10 cellular contexts compared by ENCODE assay signal in genomic region chr1:155016231-155016831, GRCh38. TPM values are rescaled to one million over a fixed set of nuclear protein-coding genes. Genes with fewer than 3 reads are reported as not detected.
A peak's percentile ranks its signal among the peaks of the same experiment; 100 is the strongest.
DNase-seq lines count a peak whose midpoint lies in the region; ATAC-seq and TF ChIP-seq lines count a peak whose summit lies in the region.
"Had no signal": no experiment of that assay in that cellular context is flagged by ENCODE, and none has a peak within 500 bp of the region (broad histone marks: within the 10 kb centered on the region; RNA-seq: fewer than 3 reads in every experiment).

No MANE protein-coding gene starts in this region.

- H3K4me3 ChIP-seq in SU-DHL-6 (ENCODE audit: insufficient read depth, low read length, poor library complexity, severe bottlenecking) = no peak overlapping the region
- peak overlapping the region in 1 of 4 donors; percentile 68 for H3K4me3 ChIP-seq in esophagus squamous epithelium
- H3K4me3 ChIP-seq in psoas muscle = peak overlapping the region; percentile 67

- H3K36me3 ChIP-seq in SU-DHL-6 (ENCODE audit: low read length) = no peaks in the 10 kb centered on the region
- peaks cover 16 to 59% (median 29%) of the 10 kb centered on the region in 3 donors for H3K36me3 ChIP-seq in esophagus squamous epithelium
- H3K36me3 ChIP-seq in psoas muscle (ENCODE audit: insufficient read depth in 1 of 2, low read depth in 1 of 2) = peaks cover 0 to 31% of the 10 kb centered on the region in 2 donors

- no peaks in the 10 kb centered on the region for H3K9me3 ChIP-seq in SU-DHL-6 (ENCODE audit: insufficient read depth, low read length)
- no peaks in the 10 kb centered on the region for H3K9me3 ChIP-seq in esophagus squamous epithelium
- no peaks in the 10 kb centered on the region for H3K9me3 ChIP-seq in psoas muscle

- H3F3A ChIP-seq in SU-DHL-6 (ENCODE audit: insufficient read depth) = peaks cover 6% of the 10 kb centered on the region; the same call in 1 of the 2 replicates

- no TSS peak for BruUV-seq in Calu3 (replicated peaks; lab: Mats Ljungman, UMichigan)

- CTCF ChIA-PET in Calu3 (lab: Charles Lee) = interaction anchor here (0.6 to 1.9 kb wide), 8 partner anchors 10 to 109 kb away, joined by 3 to 11 read pairs (median 9); partner anchors contain the start of genes PBXIP1 and ZBTB7B

- TF ChIP-seq POLR2A in esophagus squamous epithelium (IDR thresholded peaks at IDR 0.05) = no peak

- H3K4me2 ChIP-seq in SU-DHL-6 (ENCODE audit: low read depth, low read length, poor library complexity, severe bottlenecking) = peak overlapping the region; percentile 11

- no peaks in the 10 kb centered on the region for H3K9me2 ChIP-seq in SU-DHL-6 (replicated peaks; ENCODE audit: insufficient read depth, low read length)

- no peak overlapping the region for H3K9ac ChIP-seq in SU-DHL-6 (ENCODE audit: low read length)

- no peak for TF ChIP-seq CTCF in Calu3 (IDR thresholded peaks at IDR 0.05; ENCODE audit: unreplicated experiment)
- TF ChIP-seq CTCF in SU-DHL-6 (IDR thresholded peaks at IDR 0.05; ENCODE audit: insufficient read depth, low read length, poor library complexity, severe bottlenecking) = no peak
- no peak for TF ChIP-seq CTCF in esophagus squamous epithelium (IDR thresholded peaks at IDR 0.05)
- TF ChIP-seq CTCF in psoas muscle (IDR thresholded peaks at IDR 0.05) = no peak

- no peaks in the 10 kb centered on the region for H3K9me3 Mint-ChIP-seq in Calu3 (ENCODE audit: low read depth, unreplicated experiment)

- no peaks in the 10 kb centered on the region for H3K79me2 ChIP-seq in SU-DHL-6 (ENCODE audit: insufficient read depth, low read length)

- no peaks in the 10 kb centered on the region for H3K27me3 Mint-ChIP-seq in Calu3 (ENCODE audit: unreplicated experiment)

- no peaks in the 10 kb centered on the region for H4K20me1 ChIP-seq in SU-DHL-6 (ENCODE audit: low read depth, low read length)

- peaks cover 56% of the 10 kb centered on the region for H3K36me3 Mint-ChIP-seq in Calu3 (ENCODE audit: insufficient read depth, unreplicated experiment)

- no peak overlapping the region for H3K4me3 Mint-ChIP-seq in Calu3 (ENCODE audit: low read depth, unreplicated experiment)

- H3K27me3 ChIP-seq in SU-DHL-6 (ENCODE audit: low read length) (no peaks in the 10 kb centered on the region), esophagus squamous epithelium (no peaks in the 10 kb centered on the region), psoas muscle (ENCODE audit: insufficient read depth in 3 of 3, low read length in 2 of 3) (no peaks in the 10 kb centered on the region)

- ATAC-seq in psoas muscle (no peak), GM21447 (IDR thresholded peaks at IDR 0.05; ENCODE audit: unreplicated experiment) (no peak), GM18519 (IDR thresholded peaks at IDR 0.05; ENCODE audit: low FRiP score, unreplicated experiment) (no peak)

- intact Hi-C loops in Calu3 (cut with micrococcal nuclease; ENCODE audit: unreplicated experiment) (loop anchor here (2.0 kb wide), 1 partner anchor 14 kb away; the partner anchor contains the start of gene ZBTB7B), esophagus squamous epithelium (cut with DNase I) (no loop called here), psoas muscle (cut with DNase I) (loop anchor here (2.0 kb wide), 2 partner anchors 14 to 54 kb away; partner anchors contain the start of gene ZBTB7B (in 1 of the 2))

- no peak for DNase-seq in Calu3
- DNase-seq in esophagus squamous epithelium (lab: John Stamatoyannopoulos, UW) = no peak
- DNase-seq in psoas muscle = no peak
- no peak for DNase-seq in DMS 273 treated with DMSO at 0.1 percent for 48 hours (lab: John Stamatoyannopoulos, UW)
- DNase-seq in A172 (ENCODE audit: low spot score) = no peak
- DNase-seq: T-helper 9 cell had no signal

- no peak overlapping the region for H2AFZ ChIP-seq in SU-DHL-6 (ENCODE audit: low read depth, low read length, severe bottlenecking)

- H3K27ac Mint-ChIP-seq in Calu3 (ENCODE audit: unreplicated experiment) = peak overlapping the region; percentile 51

- H3K4me1 Mint-ChIP-seq in Calu3 (ENCODE audit: low read depth, unreplicated experiment) = peaks cover 30% of the 10 kb centered on the region

- H3K27ac ChIP-seq in SU-DHL-6 (ENCODE audit: low read depth, low read length) (no peak overlapping the region), esophagus squamous epithelium (peak overlapping the region; percentile 85 to 99 (median 96)), psoas muscle (peak overlapping the region; percentile 85)

- WGBS in esophagus squamous epithelium, 2 donors = 72 to 83% methylated on average over 11 to 16 of the region's 26 CpGs
- WGBS in psoas muscle, 3 donors = 79 to 91% (median 84%) methylated on average over 25 to 26 of the region's 26 CpGs

- H3K4me1 ChIP-seq in esophagus squamous epithelium (peaks cover 74 to 98% (median 80%) of the 10 kb centered on the region in 3 donors), psoas muscle (peaks cover 31% of the 10 kb centered on the region)

RNA-seq across cellular contexts. Expression of gene ZBTB7B, which starts 13.7 kb away (rescaled TPM):
- 64.7 and 64.9 TPM in 2 replicates for total RNA-seq in Calu3 (2022)
- 100 to 1,000 TPM; 101 to 220 (median 113) TPM for total RNA-seq in esophagus squamous epithelium
- 10 to 100 TPM; 34.6 to 97.9 (median 70.9) TPM for total RNA-seq in psoas muscle
- 10 to 100 TPM; 20.2 to 55.5 (median 48.7) TPM for polyA plus RNA-seq in psoas muscle
- total RNA-seq in A172 (2014; rRNA removed; shearing (Covaris generic)) = 27.3 and 29.5 TPM in 2 replicates

RNA-seq across cellular contexts. Expression of gene DCST2, which starts 17.2 kb away (rescaled TPM):
- total RNA-seq in Calu3 (2022) (1.4 and 1.5 TPM in 2 replicates), esophagus squamous epithelium (1 to 10 TPM in 1 of 4 donors, under 1 TPM in 3; 0.11 to 8.2 (median 0.18) TPM), psoas muscle (under 1 TPM in 2 of 4 donors, not detected in 2; 0.19 to 0.56 TPM)
- polyA plus RNA-seq in psoas muscle = under 1 TPM; 0.04 to 0.38 (median 0.07) TPM
- total RNA-seq in A172 (2014; rRNA removed; shearing (Covaris generic)) = 0.90 TPM in 1 of 2 replicates, not detected in the other

RNA-seq across cellular contexts. Expression of gene DCST1, which starts 17.3 kb away (rescaled TPM):
- 0.17 TPM in 1 of 2 replicates, not detected in the other for total RNA-seq in Calu3 (2022)
- total RNA-seq in esophagus squamous epithelium = under 1 TPM in 1 of 4 donors, not detected in 3; 0.19 TPM
- total RNA-seq in psoas muscle = under 1 TPM in 2 of 4 donors, not detected in 2; 0.12 to 0.34 TPM
- not detected for polyA plus RNA-seq in psoas muscle
- total RNA-seq in A172 (2014; rRNA removed; shearing (Covaris generic)) = not detected in 2 replicates
- total RNA-seq: H7 had no signal

RNA-seq across cellular contexts. Expression of gene LENEP, which starts 22.9 kb away (rescaled TPM):
- 1.1 and 1.5 TPM in 2 replicates for total RNA-seq in Calu3 (2022)
- total RNA-seq in esophagus squamous epithelium = not detected
- not detected for total RNA-seq in psoas muscle
- polyA plus RNA-seq in psoas muscle = not detected
- total RNA-seq in A172 (2014; rRNA removed; shearing (Covaris generic)) = not detected in 2 replicates

RNA-seq across cellular contexts. Expression of gene FLAD1, which starts 33.2 kb away (rescaled TPM):
- total RNA-seq in Calu3 (2022) (74.3 and 75.1 TPM in 2 replicates), esophagus squamous epithelium (10 to 100 TPM; 21.5 to 30.9 (median 29.5) TPM), psoas muscle (10 to 100 TPM; 24.5 to 39.4 (median 30.4) TPM)
- polyA plus RNA-seq in psoas muscle = 10 to 100 TPM; 32.4 to 52.7 (median 51.6) TPM
- total RNA-seq in A172 (2014; rRNA removed; shearing (Covaris generic)) = 63.5 and 65.9 TPM in 2 replicates
